7 cellular contexts compared by ENCODE assay signal in genomic region chr3:109877616-109878015, GRCh38.
A peak's percentile ranks its signal among the peaks of the same experiment; 100 is the strongest.
DNase-seq lines count a peak whose midpoint lies in the region; TF ChIP-seq lines count a peak whose summit lies in the region.
"Not testable (repeated sequence)": the region's sequence is repeated elsewhere in the genome, so short reads cannot be mapped to it uniquely, and the experiment has no call there.

No MANE protein-coding gene starts in this region.

- H3K4me2 ChIP-seq in GM23248 (ENCODE audit: unreplicated experiment); mammary epithelial cell (ENCODE audit: insufficient read depth, low read depth, low read length): not testable (repeated sequence)

- WGBS in GM23248 (ENCODE audit: low coverage in 1 of 2, low lambda C conversion rate in 2 of 2, missing lambda C conversion rate in 2 of 2), 2 experiments = 44 to 55% methylated on average over 2 of the region's 2 CpGs
- WGBS in mammary epithelial cell (ENCODE audit: low coverage, missing lambda C conversion rate) = 56% methylated on average over 2 of the region's 2 CpGs

- not testable (repeated sequence) for BruUV-seq in mammary epithelial cell (replicated peaks; lab: Mats Ljungman, UMichigan)

- H3K79me2 ChIP-seq in GM23248 (ENCODE audit: insufficient read depth); mammary epithelial cell (ENCODE audit: insufficient read depth, low read length): not testable (repeated sequence)

- H4K20me1 ChIP-seq in GM23248 (ENCODE audit: insufficient read depth); mammary epithelial cell (ENCODE audit: insufficient read depth, low read length): not testable (repeated sequence)

- H3K9ac ChIP-seq in GM23248; mammary epithelial cell (ENCODE audit: insufficient read depth, low read length): not testable (repeated sequence)

- not testable (repeated sequence) for H3K36me3 ChIP-seq in GM23248 (ENCODE audit: low read depth); mammary epithelial cell (ENCODE audit: insufficient read depth, low read length)

- in situ Hi-C loops in GM23248 (cut with MboI); mammary epithelial cell (cut with MboI; ENCODE audit: low sequenced_read_pairs in 2 of 2): not testable (repeated sequence)

- H3K9me3 ChIP-seq in GM23248 (ENCODE audit: low read depth) = not testable (repeated sequence)
- peaks cover 12% of the 10 kb centered on the region for H3K9me3 ChIP-seq in mammary epithelial cell (replicated peaks; ENCODE audit: insufficient read depth, low read length)

- H3K4me3 ChIP-seq in GM23248; mammary epithelial cell (replicated peaks in 1 of 3; ENCODE audit: insufficient read depth in 1 of 3, low read depth in 2 of 3, low read length in 3 of 3): not testable (repeated sequence)

- not testable (repeated sequence) for H2AFZ ChIP-seq in GM23248; mammary epithelial cell (ENCODE audit: low read depth, low read length)

- DNase-seq in ELR (ENCODE audit: low read depth) (peak; percentile 51), GM23248 (peak; percentile 3), LHCN-M2 (ENCODE audit: low read depth) (peak; percentile 5), amniotic epithelial cell (ENCODE audit: low read depth) (peak; percentile 43), astrocyte of the hippocampus (ENCODE audit: low read depth, low spot score) (peak; percentile 31), mammary epithelial cell (peak; percentile 32), iris pigment epithelial cell (ENCODE audit: low read depth) (peak; percentile 15)

- H3K4me1 ChIP-seq in GM23248 (ENCODE audit: insufficient read depth); mammary epithelial cell (ENCODE audit: insufficient read depth, low read length): not testable (repeated sequence)

- dilution Hi-C loops in mammary epithelial cell (cut with HindIII; ENCODE audit: low sequenced_read_pairs) = not testable (repeated sequence)

- H3K27me3 ChIP-seq in GM23248 (replicated peaks; ENCODE audit: insufficient read depth); mammary epithelial cell (ENCODE audit: insufficient read depth, low read length): not testable (repeated sequence)

- H3K9me2 ChIP-seq in GM23248 (ENCODE audit: insufficient read depth) = not testable (repeated sequence)

- intact Hi-C loops in mammary epithelial cell (cut with micrococcal nuclease) = not testable (repeated sequence)

- not testable (repeated sequence) for TF ChIP-seq CTCF in mammary epithelial cell (conservative IDR thresholded peaks at IDR 0.05 in 1 of 2, IDR thresholded peaks at IDR 0.05 in 1 of 2; ENCODE audit: extremely low read depth in 1 of 2, insufficient read depth in 1 of 2, low read depth in 1 of 2, low read length in 2 of 2)

- not testable (repeated sequence) for H3K27ac ChIP-seq in GM23248; mammary epithelial cell (ENCODE audit: insufficient read depth, low read depth, low read length)

- not testable (repeated sequence) for H3F3A ChIP-seq in GM23248 (ENCODE audit: insufficient read depth)

- CTCF ChIA-PET in mammary epithelial cell (lab: Charles Lee; ENCODE audit: low non-redundant PET) = not testable (repeated sequence)
